In genomic region chr3:43615133-43615532, GRCh38 we compare ENCODE assay signal across 7 cellular contexts.
"Had no signal": no experiment of that assay in that cellular context is flagged by ENCODE, and none has a peak within 500 bp of the region (broad histone marks: within the 10 kb centered on the region; RNA-seq: fewer than 3 reads in every experiment).

No MANE protein-coding gene starts in this region.

- H3K4me3 ChIP-seq: K562 had no signal

- H3K27ac ChIP-seq: HL-60, KMS-11 had no signal

- FAIRE-seq: HTR-8/SVneo, K562 had no signal

- ATAC-seq: K562 had no signal

- H3K9ac ChIP-seq: KMS-11 had no signal

- DNase-seq: IMR-90, KBM-7, KG1 had no signal

- H3K4me2 ChIP-seq: KMS-11 had no signal
